1 cellular context compared by ENCODE assay signal in genomic region chr1:39738622-39739366, GRCh38.
A peak's percentile ranks its signal among the peaks of the same experiment; 100 is the strongest.
TF ChIP-seq lines count a peak whose summit lies in the region.

Gene PPIE, plus strand, starts transcription at chr1:39738882. Its CDS starts 19 bp downstream, at chr1:39738901.

TF ChIP-seq in WTC11, 78 proteins besides CTCF, POLR2A, EP300 and RAD21 (continued from another document):
- TF ChIP-seq AR (CRISPR knock-in tag; IDR thresholded peaks at IDR 0.05): no peak
- TF ChIP-seq AFF4 (CRISPR knock-in tag; IDR thresholded peaks at IDR 0.05; ENCODE audit: borderline replicate concordance): no peak
- no peak for TF ChIP-seq CDX4 (CRISPR knock-in tag; IDR thresholded peaks at IDR 0.05; ENCODE audit: borderline replicate concordance)
- TF ChIP-seq CREB1 (CRISPR knock-in tag; IDR thresholded peaks at IDR 0.05): 0 out of 2 replicates have a peak, but pooled peaks have one; percentile 17
- peak; percentile 74; the same call in 1 of the 2 replicates for TF ChIP-seq ZNF281 (CRISPR knock-in tag; IDR thresholded peaks at IDR 0.05)
- peak; percentile 92 for TF ChIP-seq MAX (CRISPR knock-in tag; IDR thresholded peaks at IDR 0.05)
- no peak for TF ChIP-seq JAZF1 (CRISPR knock-in tag; IDR thresholded peaks at IDR 0.05)
- 0 out of 2 replicates have a peak, but pooled peaks have one; percentile 35 for TF ChIP-seq E2F1 (CRISPR knock-in tag; IDR thresholded peaks at IDR 0.05)
- no peak for TF ChIP-seq ZSCAN18 (CRISPR knock-in tag; IDR thresholded peaks at IDR 0.05)
- TF ChIP-seq ETV6 (CRISPR knock-in tag; IDR thresholded peaks at IDR 0.05): 0 out of 2 replicates have a peak, but pooled peaks have one; percentile 35
- TF ChIP-seq SMAD3 (CRISPR knock-in tag; IDR thresholded peaks at IDR 0.05; ENCODE audit: borderline replicate concordance): peak; percentile 44; the same call in 1 of the 2 replicates
- TF ChIP-seq NR1H2 (CRISPR knock-in tag; IDR thresholded peaks at IDR 0.05): no peak
- TF ChIP-seq ZNF232 (CRISPR knock-in tag; IDR thresholded peaks at IDR 0.05): 0 out of 2 replicates have a peak, but pooled peaks have one; percentile 65
- peak; percentile 65 for TF ChIP-seq TEAD1 (CRISPR knock-in tag; IDR thresholded peaks at IDR 0.05)
- 0 out of 2 replicates have a peak, but pooled peaks have one; percentile 10 for TF ChIP-seq USF1 (CRISPR knock-in tag; IDR thresholded peaks at IDR 0.05)
- no peak; the same call in 1 of the 2 replicates for TF ChIP-seq FOXP1 (CRISPR knock-in tag; IDR thresholded peaks at IDR 0.05; ENCODE audit: borderline replicate concordance)
- TF ChIP-seq CREM (CRISPR knock-in tag; IDR thresholded peaks at IDR 0.05): peak; percentile 28; the same call in 1 of the 2 replicates
